In the genomic region with DNA sequence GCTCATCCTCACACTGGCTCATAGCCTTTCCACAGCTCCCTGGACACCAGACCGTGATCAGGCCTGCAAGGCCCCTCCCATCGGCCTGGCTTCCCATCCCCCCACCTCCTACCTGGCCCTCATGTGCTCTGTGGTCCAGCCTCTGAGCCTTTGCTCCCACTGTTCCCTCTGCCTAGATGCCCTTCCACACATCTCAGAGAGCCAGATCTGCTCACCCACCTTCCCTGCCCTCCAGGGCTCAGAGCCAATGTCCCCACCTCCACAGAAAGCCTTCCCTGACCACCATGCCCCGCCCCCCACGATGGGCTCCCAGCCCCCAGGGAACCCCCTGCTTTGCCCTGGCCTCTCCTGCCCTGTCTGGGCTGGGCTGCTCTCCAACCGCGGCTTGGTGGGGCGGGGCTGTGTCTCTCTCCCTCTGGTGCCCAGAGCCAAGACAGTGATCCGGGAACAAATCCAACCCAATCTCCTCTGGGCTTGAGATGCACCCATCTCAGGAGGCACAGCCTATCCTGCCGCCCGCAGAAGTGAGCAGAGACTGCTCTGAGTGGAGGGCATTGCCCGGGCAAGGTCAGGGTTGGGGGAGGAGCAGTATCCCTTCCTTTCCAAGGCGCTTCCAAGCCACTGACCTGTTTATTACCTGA, we compare ENCODE assay signal across 1 cellular context.
TF ChIP-seq lines count a peak whose summit lies in the region.

No MANE protein-coding gene starts in this region.

TF ChIP-seq in IMR-90, 13 proteins besides CTCF, POLR2A, EP300 and RAD21:
- TF ChIP-seq, protein P1, sequence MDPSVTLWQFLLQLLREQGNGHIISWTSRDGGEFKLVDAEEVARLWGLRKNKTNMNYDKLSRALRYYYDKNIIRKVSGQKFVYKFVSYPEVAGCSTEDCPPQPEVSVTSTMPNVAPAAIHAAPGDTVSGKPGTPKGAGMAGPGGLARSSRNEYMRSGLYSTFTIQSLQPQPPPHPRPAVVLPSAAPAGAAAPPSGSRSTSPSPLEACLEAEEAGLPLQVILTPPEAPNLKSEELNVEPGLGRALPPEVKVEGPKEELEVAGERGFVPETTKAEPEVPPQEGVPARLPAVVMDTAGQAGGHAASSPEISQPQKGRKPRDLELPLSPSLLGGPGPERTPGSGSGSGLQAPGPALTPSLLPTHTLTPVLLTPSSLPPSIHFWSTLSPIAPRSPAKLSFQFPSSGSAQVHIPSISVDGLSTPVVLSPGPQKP (IDR thresholded peaks at IDR 0.05; ENCODE audit: borderline replicate concordance, low read depth, low read length) = no peak
- no peak for TF ChIP-seq CEBPB (IDR thresholded peaks at IDR 0.05; ENCODE audit: low read depth, low read length)
- TF ChIP-seq CHD1 (IDR thresholded peaks at IDR 0.05; ENCODE audit: low read depth, low read length) = no peak
- no peak for TF ChIP-seq MAFK (IDR thresholded peaks at IDR 0.05; ENCODE audit: low read depth, low read length)
- TF ChIP-seq RFX5 (IDR thresholded peaks at IDR 0.05; ENCODE audit: low read depth, low read length) = no peak
- no peak for TF ChIP-seq SMC3 (IDR thresholded peaks at IDR 0.05; ENCODE audit: low read depth, low read length)
- TF ChIP-seq RCOR1 (IDR thresholded peaks at IDR 0.05; ENCODE audit: insufficient replicate concordance, low read length) = no peak
- no peak for TF ChIP-seq BHLHE40 (IDR thresholded peaks at IDR 0.05; ENCODE audit: low read depth, low read length)
- no peak for TF ChIP-seq NFE2L2 (IDR thresholded peaks at IDR 0.05; ENCODE audit: low read depth, low read length)
